In the genomic region with DNA sequence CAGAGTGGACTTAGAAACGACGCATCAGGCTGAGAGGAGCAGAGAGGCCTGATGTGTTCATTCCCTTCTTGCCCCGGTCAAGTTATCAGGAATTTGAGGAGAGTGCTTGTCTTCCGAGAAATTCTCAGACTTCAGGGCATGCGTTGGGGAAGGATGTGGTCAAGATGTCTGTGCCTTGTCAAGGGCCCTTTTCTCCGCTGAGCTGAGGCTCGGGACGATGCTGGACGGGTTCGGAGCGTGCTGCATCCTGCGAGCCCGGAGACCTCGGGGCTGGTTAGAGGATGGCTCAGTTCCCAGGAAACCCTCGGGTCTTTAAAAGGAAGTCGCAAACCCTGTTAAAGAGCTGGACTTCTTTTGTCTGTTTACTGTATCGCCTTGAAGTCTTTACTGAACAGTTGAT, we compare ENCODE assay signal across 1 cellular context.
TF ChIP-seq lines count a peak whose summit lies in the region.

No MANE protein-coding gene starts in this region.

TF ChIP-seq in IMR-90, 13 proteins besides CTCF, POLR2A, EP300 and RAD21 (continued from another document):
- TF ChIP-seq, protein P1, sequence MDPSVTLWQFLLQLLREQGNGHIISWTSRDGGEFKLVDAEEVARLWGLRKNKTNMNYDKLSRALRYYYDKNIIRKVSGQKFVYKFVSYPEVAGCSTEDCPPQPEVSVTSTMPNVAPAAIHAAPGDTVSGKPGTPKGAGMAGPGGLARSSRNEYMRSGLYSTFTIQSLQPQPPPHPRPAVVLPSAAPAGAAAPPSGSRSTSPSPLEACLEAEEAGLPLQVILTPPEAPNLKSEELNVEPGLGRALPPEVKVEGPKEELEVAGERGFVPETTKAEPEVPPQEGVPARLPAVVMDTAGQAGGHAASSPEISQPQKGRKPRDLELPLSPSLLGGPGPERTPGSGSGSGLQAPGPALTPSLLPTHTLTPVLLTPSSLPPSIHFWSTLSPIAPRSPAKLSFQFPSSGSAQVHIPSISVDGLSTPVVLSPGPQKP (IDR thresholded peaks at IDR 0.05; ENCODE audit: borderline replicate concordance, low read depth, low read length): no peak
- no peak for TF ChIP-seq NFE2L2 (IDR thresholded peaks at IDR 0.05; ENCODE audit: low read depth, low read length)
